Comparison of ENCODE assay signal across 9 cellular contexts in genomic region chr3:13544293-13544831, GRCh38. TPM values are rescaled to one million over a fixed set of nuclear protein-coding genes. Genes with fewer than 3 reads are reported as not detected.
DNase-seq lines count a peak whose midpoint lies in the region; ATAC-seq and TF ChIP-seq lines count a peak whose summit lies in the region.
"Had no signal": no experiment of that assay in that cellular context is flagged by ENCODE, and none has a peak within 500 bp of the region (broad histone marks: within the 10 kb centered on the region; RNA-seq: fewer than 3 reads in every experiment).

No MANE protein-coding gene starts in this region.

- no peaks in the 10 kb centered on the region for H3K36me3 ChIP-seq in adrenal gland (replicated peaks in 1 of 2)
- H3K36me3 ChIP-seq: colonic mucosa had no signal

- intact Hi-C loops in adrenal gland (cut with DNase I) = no loop called here

- no peaks in the 10 kb centered on the region for H3K4me1 ChIP-seq in adrenal gland (replicated peaks in 1 of 2)
- H3K4me1 ChIP-seq: colonic mucosa had no signal

- CTCF ChIA-PET in activated CD8-positive, alpha-beta T cell treated with anti-CD3 and anti-CD28 coated beads, Interleukin-2, amount 10 ng/mL, durations not matched to agents 7 days and 5 days (lab: Charles Lee) = interaction anchor here (0.9 to 2.0 kb wide), 6 partner anchors 10 to 111 kb away, joined by 3 to 12 read pairs (median 4); no protein-coding TSS in a partner anchor

- H3K9me3 Mint-ChIP-seq in activated CD8-positive, alpha-beta T cell treated with anti-CD3 and anti-CD28 coated beads, Interleukin-2, amount 10 ng/mL, durations not matched to agents 7 days and 5 days (ENCODE audit: insufficient read depth) = peaks cover 19% of the 10 kb centered on the region

- TF ChIP-seq POLR2A in GM18505 (IDR thresholded peaks at IDR 0.05; ENCODE audit: borderline replicate concordance, extremely low read depth, insufficient read depth, insufficient read length) (no peak), adrenal gland (IDR thresholded peaks at IDR 0.05) (no peak)

- no peak overlapping the region for H3K27ac ChIP-seq in epithelial cell of prostate
- H3K27ac ChIP-seq in adrenal gland = no peak overlapping the region
- H3K27ac ChIP-seq: colonic mucosa had no signal

- POLR2A ChIA-PET in activated CD8-positive, alpha-beta T cell treated with anti-CD3 and anti-CD28 coated beads, Interleukin-2, amount 10 ng/mL, durations not matched to agents 7 days and 5 days (lab: Charles Lee) = interaction anchor here (1.1 kb wide), 1 partner anchor 64 kb away, joined by 3 read pairs; the partner anchor contains the start of gene HDAC11

- peaks cover 39% of the 10 kb centered on the region for H3K4me1 Mint-ChIP-seq in activated CD8-positive, alpha-beta T cell treated with anti-CD3 and anti-CD28 coated beads, Interleukin-2, amount 10 ng/mL, durations not matched to agents 7 days and 5 days (ENCODE audit: low read depth)

- no peaks in the 10 kb centered on the region for H3K9me3 ChIP-seq in adrenal gland (replicated peaks in 1 of 3)
- H3K9me3 ChIP-seq: colonic mucosa had no signal

- peak overlapping the region; percentile 22 for H3K4me3 Mint-ChIP-seq in activated CD8-positive, alpha-beta T cell treated with anti-CD3 and anti-CD28 coated beads, Interleukin-2, amount 10 ng/mL, durations not matched to agents 7 days and 5 days

- ATAC-seq in activated CD8-positive, alpha-beta T cell treated with anti-CD3 and anti-CD28 coated beads, Interleukin-2, amount 10 ng/mL, durations not matched to agents 7 days and 5 days = peak; percentile 96
- no peak for ATAC-seq in GM18505 (IDR thresholded peaks at IDR 0.05; ENCODE audit: unreplicated experiment)
- ATAC-seq in GM21619 (IDR thresholded peaks at IDR 0.05; ENCODE audit: unreplicated experiment) = no peak

- H3K27me3 Mint-ChIP-seq in activated CD8-positive, alpha-beta T cell treated with anti-CD3 and anti-CD28 coated beads, Interleukin-2, amount 10 ng/mL, durations not matched to agents 7 days and 5 days (ENCODE audit: low read depth) = peaks cover 29% of the 10 kb centered on the region

- peak overlapping the region; percentile 29 for H3K27ac Mint-ChIP-seq in activated CD8-positive, alpha-beta T cell treated with anti-CD3 and anti-CD28 coated beads, Interleukin-2, amount 10 ng/mL, durations not matched to agents 7 days and 5 days

- H3K36me3 Mint-ChIP-seq in activated CD8-positive, alpha-beta T cell treated with anti-CD3 and anti-CD28 coated beads, Interleukin-2, amount 10 ng/mL, durations not matched to agents 7 days and 5 days (ENCODE audit: low read depth) = peaks cover 8% of the 10 kb centered on the region

- peaks cover 15% of the 10 kb centered on the region for H3K27me3 ChIP-seq in adrenal gland

- no peak overlapping the region for H3K4me3 ChIP-seq in adrenal gland
- H3K4me3 ChIP-seq: colonic mucosa had no signal

- DNase-seq in GM04503 (ENCODE audit: low read depth) = peak; percentile 81
- peak; percentile 85 for DNase-seq in activated CD8-positive, alpha-beta T cell treated with anti-CD3 and anti-CD28 coated beads, Interleukin-2, amount 10 ng/mL, durations not matched to agents 7 days and 5 days
- peak; percentile 36 for DNase-seq in epithelial cell of prostate (ENCODE audit: low read depth, low spot score)
- DNase-seq in stimulated activated CD4-positive, alpha-beta T cell treated with anti-CD3 and anti-CD28 coated beads, Interleukin-4, amount 100 ng/mL, for 1 hour = peak; percentile 33
- no peak for DNase-seq in OCI-M2 (lab: John Stamatoyannopoulos, UW; ENCODE audit: unreplicated experiment)
- DNase-seq in adrenal gland = no peak
- DNase-seq: colonic mucosa had no signal

- WGBS in adrenal gland, 4 donors = 58 to 70% (median 62%) methylated on average over 6 of the region's 6 CpGs

- TF ChIP-seq CTCF in adrenal gland (IDR thresholded peaks at IDR 0.05) = no peak

RNA-seq across cellular contexts. Expression of gene FBLN2, which starts 4.6 kb away (rescaled TPM):
- 1 to 10 TPM; 1.8 to 2.6 TPM for total RNA-seq in activated CD8-positive, alpha-beta T cell treated with anti-CD3 and anti-CD28 coated beads, Interleukin-2, amount 10 ng/mL, durations not matched to agents 7 days and 5 days
- total RNA-seq in adrenal gland = 10 to 100 TPM in 3 of 8 donors, 1 to 10 TPM in 5; 4.6 to 31.5 (median 7.3) TPM
- 10 to 100 TPM in 1 of 3 donors, 1 to 10 TPM in 2; 1.8 to 16.2 (median 3.4) TPM for polyA plus RNA-seq in adrenal gland

Comparison
In these comparisons a context has a peak if more than half of its experiments do, and no peak if none do; other contexts are left out.
1. DNase-seq: peak in GM04503 (single experiment), activated CD8-positive, alpha-beta T cell treated with anti-CD3 and anti-CD28 coated beads, Interleukin-2, amount 10 ng/mL, durations not matched to agents 7 days and 5 days (single experiment), epithelial cell of prostate (single experiment) and stimulated activated CD4-positive, alpha-beta T cell treated with anti-CD3 and anti-CD28 coated beads, Interleukin-4, amount 100 ng/mL, for 1 hour (single experiment); none in OCI-M2 (single experiment) and adrenal gland (0 of 7).